In the genomic region with DNA sequence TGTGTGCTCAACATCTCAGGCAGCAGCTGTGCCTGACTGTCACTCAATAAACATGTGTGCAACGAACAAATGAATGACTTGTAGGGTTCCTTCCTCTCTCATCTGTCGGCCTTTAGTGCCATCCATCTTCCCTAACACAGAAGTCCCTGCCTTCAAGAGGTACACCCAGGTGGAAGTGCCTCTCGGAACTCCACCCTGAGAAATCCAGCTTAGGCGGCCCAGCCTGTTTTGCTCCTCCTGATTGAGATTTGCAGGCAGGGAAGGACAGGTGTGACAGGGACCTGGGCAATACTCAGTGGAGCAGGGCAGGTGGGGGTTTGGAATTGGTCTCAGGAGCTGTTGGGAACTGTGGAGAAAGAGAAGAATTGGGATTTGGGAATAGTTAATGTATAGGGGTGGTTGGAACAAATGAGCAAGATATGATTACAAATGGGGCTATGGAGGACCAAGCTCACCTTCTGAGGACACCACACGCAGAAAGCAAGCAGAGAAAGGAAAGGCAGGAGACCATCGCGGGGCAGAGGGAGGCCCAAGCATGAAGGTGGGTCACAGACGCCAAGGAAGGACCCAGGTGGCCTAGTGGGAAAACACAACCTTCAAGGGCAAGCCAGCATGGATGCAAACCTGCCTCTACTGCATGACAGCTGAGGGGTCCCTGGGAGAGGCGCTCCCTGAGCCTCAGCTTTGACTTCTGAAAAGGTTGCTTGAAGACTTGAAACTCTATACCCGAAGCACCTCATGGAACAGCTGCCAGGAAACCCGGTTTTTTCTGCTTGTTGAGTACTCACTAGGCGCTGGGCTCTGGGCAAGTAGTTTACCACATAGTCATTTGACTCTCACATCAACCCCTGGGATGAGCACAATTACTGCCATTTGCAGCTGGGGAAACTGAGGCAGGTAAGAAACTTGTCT, we compare ENCODE assay signal across 24 cellular contexts. TPM values are rescaled to one million over a fixed set of nuclear protein-coding genes. Genes with fewer than 3 reads are reported as not detected.
"Had no signal": no experiment of that assay in that cellular context is flagged by ENCODE, and none has a peak within 500 bp of the region (broad histone marks: within the 10 kb centered on the region; RNA-seq: fewer than 3 reads in every experiment).

No MANE protein-coding gene starts in this region.

- H3K9me3 ChIP-seq: adrenal gland, uterus had no signal

- H3K4me3 ChIP-seq: adrenal gland, breast epithelium, left lung, skin epidermis, tibial nerve, uterus had no signal

- H3K27ac ChIP-seq: adrenal gland, breast epithelium, left lung, skin epidermis, tibial nerve, uterus, VCaP had no signal

- ATAC-seq: activated naive CD4-positive, alpha-beta T cell treated with anti-CD3 and anti-CD28 coated beads, Interleukin-2, amount 50 U/mL, for 72 hours; left lung; stimulated activated naive CD8-positive, alpha-beta T cell treated with anti-CD3 and anti-CD28 coated beads, Interleukin-15, Interleukin-2, amounts not matched to agents 100 U/mL and 50 U/mL, for 24 hours had no signal

- H3K27me3 ChIP-seq: adrenal gland, breast epithelium, tibial nerve, uterus had no signal

- H3K36me3 ChIP-seq: adrenal gland, breast epithelium, left lung, tibial nerve, uterus had no signal

- FAIRE-seq: astrocyte, keratinocyte had no signal

- H3K4me1 ChIP-seq: adrenal gland, breast epithelium, left lung, tibial nerve, uterus had no signal

- DNase-seq: activated CD4-positive, CD25-positive, alpha-beta regulatory T cell treated with anti-CD3 and anti-CD28 coated beads, Interleukin-2, amount 50 U/mL, for 72 hours; activated gamma-delta T cell treated with Interleukin-2 at 50 U/mL for 16 hours; effector memory CD4-positive, alpha-beta T cell; foreskin fibroblast; glutamatergic neuron; hypothalamus; left lung; mammary epithelial cell; nephron progenitor cell; occipital lobe; stimulated activated naive CD8-positive, alpha-beta T cell treated with anti-CD3 and anti-CD28 coated beads, Interleukin-15, Interleukin-2, amounts not matched to agents 100 U/mL and 50 U/mL, for 24 hours; T1000; uterus had no signal

RNA-seq across cellular contexts. Expression of a gene that starts 40.9 kb away (rescaled TPM):
- total RNA-seq: activated CD8-positive, alpha-beta memory T cell treated with anti-CD3 and anti-CD28 coated beads for 36 hours; myocyte; T-helper 1 cell treated with Interleukin-12 subunit alpha and Interleukin-12 subunit beta and Interleukin-4 antibody, amounts not matched to agents 30 ng/mL and 1 ng/mL, for 36 hours had no signal
